Comparison of ENCODE assay signal across 23 cellular contexts in genomic region chr17:3766783-3767182, GRCh38. TPM values are rescaled to one million over a fixed set of nuclear protein-coding genes. Genes with fewer than 3 reads are reported as not detected.
DNase-seq lines count a peak whose midpoint lies in the region; ATAC-seq and TF ChIP-seq lines count a peak whose summit lies in the region.
"Had no signal": no experiment of that assay in that cellular context is flagged by ENCODE, and none has a peak within 500 bp of the region (broad histone marks: within the 10 kb centered on the region; RNA-seq: fewer than 3 reads in every experiment).

No MANE protein-coding gene starts in this region.

- no peak overlapping the region for H3K4me2 ChIP-seq in osteoblast (ENCODE audit: insufficient read depth, low read length)
- H3K4me2 ChIP-seq: GM23338 had no signal

- intact Hi-C loops in activated T-helper 2 cell treated with anti-CD3 and anti-CD28 coated beads, Interferon-gamma antibody, Interleukin-2, Interleukin-4, amounts not matched to agents 10 μg/mL and 5 μg/mL and 100 μg/mL, durations not matched to agents 14 hours and 24 hours and 36 hours (cut with micrococcal nuclease) = no loop called here

- no peaks in the 10 kb centered on the region for H3K36me3 ChIP-seq in KOPT-K1 (ENCODE audit: insufficient read depth, low read length)
- H3K36me3 ChIP-seq in osteoblast (ENCODE audit: insufficient read depth, low read length) = no peaks in the 10 kb centered on the region
- H3K36me3 ChIP-seq: BE2C, lower lobe of right lung, upper lobe of right lung had no signal

- DNase-seq in activated gamma-delta T cell treated with Interleukin-2 at 50 U/mL for 16 hours (peak; percentile 40), activated gamma-delta T cell (lab: John Stamatoyannopoulos, UW) (no peak), osteoblast (ENCODE audit: insufficient read length, low spot score, missing footprints) (no peak)
- DNase-seq in activated T-helper 2 cell treated with anti-CD3 and anti-CD28 coated beads, Interferon-gamma antibody, Interleukin-2, Interleukin-4, amounts not matched to agents 10 μg/mL and 5 μg/mL and 100 μg/mL, durations not matched to agents 14 hours and 24 hours and 36 hours (ENCODE audit: low spot score) = no peak
- no peak for DNase-seq in stimulated activated effector memory CD8-positive, alpha-beta T cell treated with anti-CD3 and anti-CD28 coated beads, Interleukin-12 subunit alpha, Interleukin-12 subunit beta, amount 100 ng/mL, for 72 hours (ENCODE audit: low spot score in 2 of 2)
- DNase-seq: activated naive CD4-positive, alpha-beta T cell; amygdala; BE2C; effector CD4-positive, alpha-beta T cell; foreskin fibroblast; head of caudate nucleus; HFFc6; kidney glomerular epithelial cell; lower lobe of right lung; mucosa of descending colon; small intestine; upper lobe of right lung had no signal

- H3K27ac ChIP-seq in KOPT-K1 (ENCODE audit: low read depth, low read length, poor library complexity, severe bottlenecking) = peak overlapping the region; percentile 92
- H3K27ac ChIP-seq in osteoblast (ENCODE audit: low read depth, low read length) = no peak overlapping the region
- H3K27ac ChIP-seq: lower lobe of right lung, parathyroid adenoma had no signal

- no peaks in the 10 kb centered on the region for H3K27me3 Mint-ChIP-seq in activated T-helper 2 cell treated with anti-CD3 and anti-CD28 coated beads, Interferon-gamma antibody, Interleukin-2, Interleukin-4, amounts not matched to agents 10 μg/mL and 5 μg/mL and 100 μg/mL, durations not matched to agents 14 hours and 24 hours and 36 hours (ENCODE audit: low read depth)

- peak overlapping the region; percentile 36 for H3K27ac Mint-ChIP-seq in activated T-helper 2 cell treated with anti-CD3 and anti-CD28 coated beads, Interferon-gamma antibody, Interleukin-2, Interleukin-4, amounts not matched to agents 10 μg/mL and 5 μg/mL and 100 μg/mL, durations not matched to agents 14 hours and 24 hours and 36 hours
- H3K27ac Mint-ChIP-seq in stimulated activated effector memory CD8-positive, alpha-beta T cell treated with anti-CD3 and anti-CD28 coated beads, Interleukin-12 subunit alpha, Interleukin-12 subunit beta, amount 100 ng/mL, for 72 hours = peak overlapping the region; percentile 100
- H3K27ac Mint-ChIP-seq: GM23338, HFFc6 had no signal

- H3K9me3 ChIP-seq in KOPT-K1 (ENCODE audit: insufficient read depth, low read length, poor library complexity, severe bottlenecking) (no peaks in the 10 kb centered on the region), osteoblast (ENCODE audit: low read depth, low read length) (no peaks in the 10 kb centered on the region)
- H3K9me3 ChIP-seq: BE2C, lower lobe of right lung, mucosa of descending colon, upper lobe of right lung had no signal

- no peaks in the 10 kb centered on the region for H3K27me3 ChIP-seq in osteoblast (ENCODE audit: insufficient read depth, low read length)
- H3K27me3 ChIP-seq: BE2C, upper lobe of right lung had no signal

- no peak overlapping the region for H2AFZ ChIP-seq in osteoblast (ENCODE audit: low read length)
- H2AFZ ChIP-seq: GM23338, parathyroid adenoma had no signal

- no peak overlapping the region for H3K4me3 ChIP-seq in osteoblast (ENCODE audit: insufficient read depth, low read length)
- H3K4me3 ChIP-seq: GM23338, lower lobe of right lung, mucosa of descending colon, upper lobe of right lung had no signal

- peaks cover 9% of the 10 kb centered on the region for H3K36me3 Mint-ChIP-seq in activated T-helper 2 cell treated with anti-CD3 and anti-CD28 coated beads, Interferon-gamma antibody, Interleukin-2, Interleukin-4, amounts not matched to agents 10 μg/mL and 5 μg/mL and 100 μg/mL, durations not matched to agents 14 hours and 24 hours and 36 hours (ENCODE audit: low read depth)
- peaks cover 37% of the 10 kb centered on the region for H3K36me3 Mint-ChIP-seq in stimulated activated effector memory CD8-positive, alpha-beta T cell treated with anti-CD3 and anti-CD28 coated beads, Interleukin-12 subunit alpha, Interleukin-12 subunit beta, amount 100 ng/mL, for 72 hours

- no peaks in the 10 kb centered on the region for H3K79me2 ChIP-seq in osteoblast (ENCODE audit: insufficient read depth, low read length)
- H3K79me2 ChIP-seq: parathyroid adenoma had no signal

- H3K9me3 Mint-ChIP-seq in activated T-helper 2 cell treated with anti-CD3 and anti-CD28 coated beads, Interferon-gamma antibody, Interleukin-2, Interleukin-4, amounts not matched to agents 10 μg/mL and 5 μg/mL and 100 μg/mL, durations not matched to agents 14 hours and 24 hours and 36 hours = peaks cover 7% of the 10 kb centered on the region
- no peaks in the 10 kb centered on the region for H3K9me3 Mint-ChIP-seq in stimulated activated effector memory CD8-positive, alpha-beta T cell treated with anti-CD3 and anti-CD28 coated beads, Interleukin-12 subunit alpha, Interleukin-12 subunit beta, amount 100 ng/mL, for 72 hours
- H3K9me3 Mint-ChIP-seq: neural crest cell had no signal

- H4K20me1 ChIP-seq in osteoblast (ENCODE audit: insufficient read depth, low read length) = no peaks in the 10 kb centered on the region

- no peaks in the 10 kb centered on the region for H3K4me1 ChIP-seq in osteoblast (ENCODE audit: insufficient read depth, low read length)
- H3K4me1 ChIP-seq: BE2C, lower lobe of right lung, parathyroid adenoma, upper lobe of right lung had no signal

- ATAC-seq in stimulated activated effector memory CD8-positive, alpha-beta T cell treated with anti-CD3 and anti-CD28 coated beads, Interleukin-12 subunit alpha, Interleukin-12 subunit beta, amount 100 ng/mL, for 72 hours = no peak
- ATAC-seq in HG02981 (IDR thresholded peaks at IDR 0.05; ENCODE audit: unreplicated experiment) = no peak
- no peak for ATAC-seq in GM21526 (IDR thresholded peaks at IDR 0.05; ENCODE audit: low FRiP score, unreplicated experiment)
- ATAC-seq: GM23338, lower lobe of right lung, mucosa of descending colon, upper lobe of right lung had no signal

- no peak overlapping the region for H3K4me3 Mint-ChIP-seq in activated T-helper 2 cell treated with anti-CD3 and anti-CD28 coated beads, Interferon-gamma antibody, Interleukin-2, Interleukin-4, amounts not matched to agents 10 μg/mL and 5 μg/mL and 100 μg/mL, durations not matched to agents 14 hours and 24 hours and 36 hours (ENCODE audit: low read depth)
- H3K4me3 Mint-ChIP-seq in stimulated activated effector memory CD8-positive, alpha-beta T cell treated with anti-CD3 and anti-CD28 coated beads, Interleukin-12 subunit alpha, Interleukin-12 subunit beta, amount 100 ng/mL, for 72 hours = peak overlapping the region; percentile 80
- H3K4me3 Mint-ChIP-seq: GM23338, HFFc6, neural crest cell had no signal

- no peak for TF ChIP-seq CTCF in osteoblast (IDR thresholded peaks at IDR 0.05; ENCODE audit: extremely low read depth, low read depth, low read length)

- peaks cover 56% of the 10 kb centered on the region for H3K4me1 Mint-ChIP-seq in activated T-helper 2 cell treated with anti-CD3 and anti-CD28 coated beads, Interferon-gamma antibody, Interleukin-2, Interleukin-4, amounts not matched to agents 10 μg/mL and 5 μg/mL and 100 μg/mL, durations not matched to agents 14 hours and 24 hours and 36 hours (ENCODE audit: low read depth)
- peaks cover 86% of the 10 kb centered on the region for H3K4me1 Mint-ChIP-seq in stimulated activated effector memory CD8-positive, alpha-beta T cell treated with anti-CD3 and anti-CD28 coated beads, Interleukin-12 subunit alpha, Interleukin-12 subunit beta, amount 100 ng/mL, for 72 hours

RNA-seq across cellular contexts. Expression of gene ITGAE, which starts 34.2 kb away (rescaled TPM):
- total RNA-seq in activated T-helper 2 cell treated with anti-CD3 and anti-CD28 coated beads, Interferon-gamma antibody, Interleukin-2, Interleukin-4, amounts not matched to agents 10 μg/mL and 5 μg/mL and 100 μg/mL, durations not matched to agents 14 hours and 24 hours and 36 hours = 36.2 and 42.4 TPM in 2 replicates
- 10.5 and 12.4 TPM in 2 replicates for total RNA-seq in osteoblast

RNA-seq across cellular contexts. Expression of gene HASPIN, which starts 43.1 kb away (rescaled TPM):
- 23.0 and 23.4 TPM in 2 replicates for total RNA-seq in activated T-helper 2 cell treated with anti-CD3 and anti-CD28 coated beads, Interferon-gamma antibody, Interleukin-2, Interleukin-4, amounts not matched to agents 10 μg/mL and 5 μg/mL and 100 μg/mL, durations not matched to agents 14 hours and 24 hours and 36 hours
- total RNA-seq in osteoblast = 1.4 and 1.5 TPM in 2 replicates
